In genomic region chr17:4898927-4899326, GRCh38 we compare ENCODE assay signal across 8 cellular contexts. TPM values are rescaled to one million over a fixed set of nuclear protein-coding genes. Genes with fewer than 3 reads are reported as not detected.
DNase-seq lines count a peak whose midpoint lies in the region; ATAC-seq and TF ChIP-seq lines count a peak whose summit lies in the region.
"Had no signal": no experiment of that assay in that cellular context is flagged by ENCODE, and none has a peak within 500 bp of the region (broad histone marks: within the 10 kb centered on the region; RNA-seq: fewer than 3 reads in every experiment).

No MANE protein-coding gene starts in this region.

- intact Hi-C loops in left ventricle myocardium superior (cut with micrococcal nuclease) = loop anchor here (10.0 kb wide), 1 partner anchor 184 kb away; the partner anchor contains the start of gene ARRB2

- peaks cover 39% of the 10 kb centered on the region for H3K4me1 Mint-ChIP-seq in activated naive CD4-positive, alpha-beta T cell treated with anti-CD3 and anti-CD28 coated beads, Interleukin-2, amount 10 ng/mL, durations not matched to agents 7 days and 5 days
- H3K4me1 Mint-ChIP-seq in type B pancreatic cell (ENCODE audit: unreplicated experiment) = peaks cover 6% of the 10 kb centered on the region

- peaks cover 19% of the 10 kb centered on the region for H3K36me3 Mint-ChIP-seq in activated naive CD4-positive, alpha-beta T cell treated with anti-CD3 and anti-CD28 coated beads, Interleukin-2, amount 10 ng/mL, durations not matched to agents 7 days and 5 days
- H3K36me3 Mint-ChIP-seq in activated naive CD4-positive, alpha-beta T cell treated with anti-CD3 and anti-CD28 coated beads, Interleukin-2, amount 50 U/mL, for 72 hours = no peaks in the 10 kb centered on the region
- peaks cover 7% of the 10 kb centered on the region for H3K36me3 Mint-ChIP-seq in type B pancreatic cell

- ATAC-seq in activated naive CD4-positive, alpha-beta T cell treated with anti-CD3 and anti-CD28 coated beads, Interleukin-2, amount 50 U/mL, for 72 hours = no peak
- ATAC-seq in left ventricle myocardium superior = no peak
- ATAC-seq in GM18520 (IDR thresholded peaks at IDR 0.05; ENCODE audit: unreplicated experiment) = no peak

- CTCF ChIA-PET in activated naive CD4-positive, alpha-beta T cell treated with anti-CD3 and anti-CD28 coated beads, Interleukin-2, amount 10 ng/mL, durations not matched to agents 7 days and 5 days (lab: Charles Lee) = interaction anchor here (0.7 to 2.7 kb wide), 7 partner anchors 8 to 189 kb away, joined by 3 to 11 read pairs (median 4); partner anchors contain the start of genes ARRB2, CAMTA2 and PSMB6

- H3K27ac Mint-ChIP-seq in activated naive CD4-positive, alpha-beta T cell treated with anti-CD3 and anti-CD28 coated beads, Interleukin-2, amount 10 ng/mL, durations not matched to agents 7 days and 5 days = no peak overlapping the region
- peak overlapping the region in 1 of 2 donors; percentile 85 for H3K27ac Mint-ChIP-seq in activated naive CD4-positive, alpha-beta T cell treated with anti-CD3 and anti-CD28 coated beads, Interleukin-2, amount 50 U/mL, for 72 hours
- peak overlapping the region; percentile 75 for H3K27ac Mint-ChIP-seq in type B pancreatic cell

- no peaks in the 10 kb centered on the region for H3K9me3 Mint-ChIP-seq in activated naive CD4-positive, alpha-beta T cell treated with anti-CD3 and anti-CD28 coated beads, Interleukin-2, amount 10 ng/mL, durations not matched to agents 7 days and 5 days
- H3K9me3 Mint-ChIP-seq in activated naive CD4-positive, alpha-beta T cell treated with anti-CD3 and anti-CD28 coated beads, Interleukin-2, amount 50 U/mL, for 72 hours = no peaks in the 10 kb centered on the region
- H3K9me3 Mint-ChIP-seq in type B pancreatic cell = no peaks in the 10 kb centered on the region
- H3K9me3 Mint-ChIP-seq: nephron had no signal

- DNase-seq in activated naive CD4-positive, alpha-beta T cell treated with anti-CD3 and anti-CD28 coated beads, Interleukin-2, amount 10 ng/mL, durations not matched to agents 7 days and 5 days = no peak
- no peak for DNase-seq in activated naive CD4-positive, alpha-beta T cell treated with anti-CD3 and anti-CD28 coated beads, Interleukin-2, amount 50 U/mL, for 72 hours (ENCODE audit: low spot score in 2 of 2)
- peak; percentile 41 for DNase-seq in left ventricle myocardium superior
- DNase-seq in type B pancreatic cell (ENCODE audit: extremely low spot score, unreplicated experiment) = no peak
- DNase-seq in ACHN = no peak
- DNase-seq: T1000 had no signal

- peaks cover 32% of the 10 kb centered on the region for H3K27me3 Mint-ChIP-seq in activated naive CD4-positive, alpha-beta T cell treated with anti-CD3 and anti-CD28 coated beads, Interleukin-2, amount 10 ng/mL, durations not matched to agents 7 days and 5 days
- peaks cover 5% of the 10 kb centered on the region for H3K27me3 Mint-ChIP-seq in type B pancreatic cell

- no peak for TF ChIP-seq CTCF in type B pancreatic cell (conservative IDR thresholded peaks at IDR 0.05)

- in situ Hi-C loops in ACHN (cut with HindIII; ENCODE audit: low pct_ligation_motif_present, low pct_unique_long_range_greater_than_20kb, low sequenced_read_pairs) = no loop called here

- H3K4me3 Mint-ChIP-seq in activated naive CD4-positive, alpha-beta T cell treated with anti-CD3 and anti-CD28 coated beads, Interleukin-2, amount 10 ng/mL, durations not matched to agents 7 days and 5 days = peak overlapping the region; percentile 61
- H3K4me3 Mint-ChIP-seq in type B pancreatic cell = peak overlapping the region; percentile 71

RNA-seq across cellular contexts. Expression of gene C17orf107, which starts 0.4 kb away (rescaled TPM):
- total RNA-seq in activated naive CD4-positive, alpha-beta T cell treated with anti-CD3 and anti-CD28 coated beads, Interleukin-2, amount 50 U/mL, for 72 hours = 1 to 10 TPM in 1 of 2 donors, under 1 TPM in 1; 0.59 to 2.9 TPM
- total RNA-seq in left ventricle myocardium superior (0.64 TPM), type B pancreatic cell (ENCODE audit: low replicate concordance) (4.4 and 9.3 TPM in 2 replicates)

RNA-seq across cellular contexts. Expression of gene CHRNE, which starts 4.0 kb away (rescaled TPM):
- total RNA-seq in activated naive CD4-positive, alpha-beta T cell treated with anti-CD3 and anti-CD28 coated beads, Interleukin-2, amount 50 U/mL, for 72 hours = under 1 TPM in 1 of 2 donors, not detected in 1; 0.27 TPM
- total RNA-seq in left ventricle myocardium superior (0.50 TPM), type B pancreatic cell (ENCODE audit: low replicate concordance) (0.27 and 0.52 TPM in 2 replicates)

RNA-seq across cellular contexts. Expression of gene GP1BA, which starts 33.1 kb away (rescaled TPM):
- not detected for total RNA-seq in activated naive CD4-positive, alpha-beta T cell treated with anti-CD3 and anti-CD28 coated beads, Interleukin-2, amount 50 U/mL, for 72 hours
- total RNA-seq in left ventricle myocardium superior = not detected
- not detected in 2 replicates for total RNA-seq in type B pancreatic cell (ENCODE audit: low replicate concordance)

RNA-seq across cellular contexts. Expression of gene SLC25A11, which starts 40.9 kb away (rescaled TPM):
- 10 to 100 TPM; 69.4 to 89.1 TPM for total RNA-seq in activated naive CD4-positive, alpha-beta T cell treated with anti-CD3 and anti-CD28 coated beads, Interleukin-2, amount 50 U/mL, for 72 hours
- total RNA-seq in left ventricle myocardium superior = 246 TPM
- 60.2 and 63.6 TPM in 2 replicates for total RNA-seq in type B pancreatic cell (ENCODE audit: low replicate concordance)

RNA-seq across cellular contexts. Expression of gene RNF167, which starts 41.1 kb away (rescaled TPM):
- 100 to 1,000 TPM; 188 to 241 TPM for total RNA-seq in activated naive CD4-positive, alpha-beta T cell treated with anti-CD3 and anti-CD28 coated beads, Interleukin-2, amount 50 U/mL, for 72 hours
- total RNA-seq in left ventricle myocardium superior (104 TPM), type B pancreatic cell (ENCODE audit: low replicate concordance) (98.8 and 132 TPM in 2 replicates)
